In genomic region chr2:202848813-202849212, GRCh38 we compare ENCODE assay signal across 15 cellular contexts. TPM values are rescaled to one million over a fixed set of nuclear protein-coding genes. Genes with fewer than 3 reads are reported as not detected.
DNase-seq lines count a peak whose midpoint lies in the region; ATAC-seq and TF ChIP-seq lines count a peak whose summit lies in the region.
"Had no signal": no experiment of that assay in that cellular context is flagged by ENCODE, and none has a peak within 500 bp of the region (broad histone marks: within the 10 kb centered on the region; RNA-seq: fewer than 3 reads in every experiment).

No MANE protein-coding gene starts in this region.

- H3K4me1 ChIP-seq in OCI-LY7 (ENCODE audit: insufficient read depth, low read length, poor library complexity, severe bottlenecking) = no peaks in the 10 kb centered on the region
- H3K4me1 ChIP-seq: psoas muscle had no signal

- no peak overlapping the region for H3K4me2 ChIP-seq in OCI-LY7 (ENCODE audit: low read length)

- H3K27me3 Mint-ChIP-seq in effector memory CD8-positive, alpha-beta T cell = no peaks in the 10 kb centered on the region
- no peaks in the 10 kb centered on the region for H3K27me3 Mint-ChIP-seq in activated CD4-positive, alpha-beta memory T cell treated with anti-CD3 and anti-CD28 coated beads, Interleukin-2, amount 10 ng/mL, durations not matched to agents 7 days and 5 days

- peak; percentile 11 for DNase-seq in AG10803 (ENCODE audit: low read depth)
- peak; percentile 28 for DNase-seq in SKM-1 (lab: John Stamatoyannopoulos, UW; ENCODE audit: unreplicated experiment)
- no peak for DNase-seq in effector memory CD8-positive, alpha-beta T cell
- DNase-seq in activated CD4-positive, alpha-beta memory T cell treated with anti-CD3 and anti-CD28 coated beads, Interleukin-2, amount 10 ng/mL, durations not matched to agents 7 days and 5 days = no peak
- DNase-seq in GM13977 (ENCODE audit: low spot score) = no peak
- no peak for DNase-seq in ACHN
- no peak for DNase-seq in OCI-LY7 (ENCODE audit: low spot score)
- DNase-seq: activated T-cell treated with anti-CD3 and anti-CD28 coated beads, Interleukin-2, amount 50 U/mL, for 1 hour; NCI-H1105 treated with DMSO at 0.1 percent for 48 hours; NCI-H510A treated with DMSO at 0.1 percent for 48 hours; psoas muscle; stimulated activated CD4-positive, alpha-beta T cell treated with anti-CD3 and anti-CD28 coated beads, Interleukin-1b, Interleukin-23, amount 100 ng/mL, for 48 hours; WERI-Rb-1 had no signal

- POLR2A ChIA-PET in activated CD4-positive, alpha-beta memory T cell treated with anti-CD3 and anti-CD28 coated beads, Interleukin-2, amount 10 ng/mL, durations not matched to agents 7 days and 5 days (lab: Charles Lee) = no interaction called here
- POLR2A ChIA-PET in OCI-LY7 (lab: Charles Lee) = interaction anchor here (0.6 kb wide), 3 partner anchors 9 to 1015 kb away, joined by 3 to 6 read pairs (median 3); no protein-coding TSS in a partner anchor

- H3K4me3 Mint-ChIP-seq in effector memory CD8-positive, alpha-beta T cell = peak overlapping the region in 1 of 2 donors; percentile 47
- no peak overlapping the region for H3K4me3 Mint-ChIP-seq in activated CD4-positive, alpha-beta memory T cell treated with anti-CD3 and anti-CD28 coated beads, Interleukin-2, amount 10 ng/mL, durations not matched to agents 7 days and 5 days

- BruUV-seq in OCI-LY7 (replicated peaks; lab: Mats Ljungman, UMichigan) = no TSS peak

- H4K20me1 ChIP-seq in OCI-LY7 (ENCODE audit: insufficient read depth, low read length) = no peaks in the 10 kb centered on the region

- H3K9me3 ChIP-seq in OCI-LY7 (ENCODE audit: low read length) = no peaks in the 10 kb centered on the region
- H3K9me3 ChIP-seq: psoas muscle had no signal

- CTCF ChIA-PET in activated CD4-positive, alpha-beta memory T cell treated with anti-CD3 and anti-CD28 coated beads, Interleukin-2, amount 10 ng/mL, durations not matched to agents 7 days and 5 days (lab: Charles Lee) = no interaction called here
- CTCF ChIA-PET in OCI-LY7 (lab: Charles Lee; ENCODE audit: unreplicated experiment) = no interaction called here

- in situ Hi-C loops in GM13977 (cut with MboI; ENCODE audit: low pct_unique_long_range_greater_than_20kb, low sequenced_read_pairs, unreplicated experiment) = no loop called here
- in situ Hi-C loops in ACHN (cut with HindIII; ENCODE audit: low pct_ligation_motif_present, low pct_unique_long_range_greater_than_20kb, low sequenced_read_pairs) = no loop called here

- H3K4me3 ChIP-seq in AG10803 (ENCODE audit: low read length) (no peak overlapping the region), OCI-LY7 (ENCODE audit: low read depth, low read length, poor library complexity, severe bottlenecking) (no peak overlapping the region)
- H3K4me3 ChIP-seq: coronary artery, psoas muscle had no signal

- H3K36me3 ChIP-seq in OCI-LY7 (ENCODE audit: insufficient read depth, low read length) = no peaks in the 10 kb centered on the region
- H3K36me3 ChIP-seq: WERI-Rb-1 had no signal

- peaks cover 0 to 5% of the 10 kb centered on the region in 2 donors for H3K4me1 Mint-ChIP-seq in effector memory CD8-positive, alpha-beta T cell (ENCODE audit: low read depth in 2 of 2)
- no peaks in the 10 kb centered on the region for H3K4me1 Mint-ChIP-seq in activated CD4-positive, alpha-beta memory T cell treated with anti-CD3 and anti-CD28 coated beads, Interleukin-2, amount 10 ng/mL, durations not matched to agents 7 days and 5 days

- no peaks in the 10 kb centered on the region for H3K79me2 ChIP-seq in OCI-LY7 (ENCODE audit: insufficient read depth, low read depth, low read length)

- peak overlapping the region in 1 of 2 donors; percentile 35 for H3K27ac Mint-ChIP-seq in effector memory CD8-positive, alpha-beta T cell
- H3K27ac Mint-ChIP-seq in activated CD4-positive, alpha-beta memory T cell treated with anti-CD3 and anti-CD28 coated beads, Interleukin-2, amount 10 ng/mL, durations not matched to agents 7 days and 5 days = no peak overlapping the region

- TF ChIP-seq CTCF in AG10803 (conservative IDR thresholded peaks at IDR 0.05; ENCODE audit: low read length) (no peak), GM13977 (IDR thresholded peaks at IDR 0.05; ENCODE audit: extremely low read depth, insufficient read depth, missing control alignments) (no peak), OCI-LY7 (conservative IDR thresholded peaks at IDR 0.05; ENCODE audit: low read length) (no peak)

- no peaks in the 10 kb centered on the region for H3K9me3 Mint-ChIP-seq in effector memory CD8-positive, alpha-beta T cell
- H3K9me3 Mint-ChIP-seq in activated CD4-positive, alpha-beta memory T cell treated with anti-CD3 and anti-CD28 coated beads, Interleukin-2, amount 10 ng/mL, durations not matched to agents 7 days and 5 days = no peaks in the 10 kb centered on the region

- intact Hi-C loops in OCI-LY7 (cut with micrococcal nuclease; ENCODE audit: unreplicated experiment) = no loop called here

- H3K9me2 ChIP-seq in OCI-LY7 (ENCODE audit: insufficient read depth, low read length) = no peaks in the 10 kb centered on the region

- H2AFZ ChIP-seq in OCI-LY7 (ENCODE audit: low read length) = no peak overlapping the region

- H3K36me3 Mint-ChIP-seq in effector memory CD8-positive, alpha-beta T cell (ENCODE audit: insufficient read depth) = no peaks in the 10 kb centered on the region
- H3K36me3 Mint-ChIP-seq in activated CD4-positive, alpha-beta memory T cell treated with anti-CD3 and anti-CD28 coated beads, Interleukin-2, amount 10 ng/mL, durations not matched to agents 7 days and 5 days (ENCODE audit: low read depth) = no peaks in the 10 kb centered on the region

- no peak overlapping the region for H3K27ac ChIP-seq in OCI-LY7 (ENCODE audit: low read depth, low read length, poor library complexity, severe bottlenecking)
- H3K27ac ChIP-seq: coronary artery, psoas muscle, WERI-Rb-1 had no signal

- peak; percentile 16 for ATAC-seq in HG03103 (IDR thresholded peaks at IDR 0.05; ENCODE audit: low read depth, unreplicated experiment)
- ATAC-seq in effector memory CD8-positive, alpha-beta T cell (replicated peaks) = peak; percentile 61
- ATAC-seq: psoas muscle had no signal

RNA-seq across cellular contexts. Expression of gene ICA1L, which starts 22.8 kb away (rescaled TPM):
- total RNA-seq in activated CD4-positive, alpha-beta memory T cell treated with anti-CD3 and anti-CD28 coated beads, Interleukin-2, amount 10 ng/mL, durations not matched to agents 7 days and 5 days = 1 to 10 TPM; 3.1 to 5.6 TPM
- total RNA-seq in OCI-LY7 (2014; rRNA removed; shearing (Covaris generic)) = 3.8 and 5.2 TPM in 2 replicates
- total RNA-seq in OCI-LY7 (2022) = 11.1 and 12.0 TPM in 2 replicates

Comparison
In these comparisons a context has a peak if more than half of its experiments do, and no peak if none do; other contexts are left out.
1. DNase-seq: peak in AG10803 (single experiment) and SKM-1 (single experiment); none in effector memory CD8-positive, alpha-beta T cell (0 of 3), activated CD4-positive, alpha-beta memory T cell treated with anti-CD3 and anti-CD28 coated beads, Interleukin-2, amount 10 ng/mL, durations not matched to agents 7 days and 5 days (single experiment), GM13977 (single experiment), ACHN (single experiment) and OCI-LY7 (single experiment).